ENCODE assay signal across 23 cellular contexts in the genomic region with DNA sequence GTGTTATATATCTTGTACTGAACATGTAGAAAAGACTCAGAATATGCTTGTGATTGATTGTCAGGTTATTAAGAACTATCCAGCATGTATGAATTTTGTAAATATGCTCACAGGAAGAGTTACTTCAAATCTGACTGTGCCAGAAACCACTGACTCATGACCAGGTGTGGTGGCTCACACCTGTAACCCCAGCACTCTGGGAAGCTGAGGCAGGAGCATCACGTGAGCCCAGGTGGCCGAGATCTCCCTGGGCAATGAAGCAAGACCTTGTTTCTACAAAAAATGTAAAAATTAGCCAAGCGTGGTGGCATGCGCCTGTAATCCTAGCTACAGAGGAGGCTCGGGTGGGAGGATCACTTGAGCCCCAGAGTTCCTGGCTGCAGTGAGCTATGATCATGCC.
"Had no signal": no experiment of that assay in that cellular context is flagged by ENCODE, and none has a peak within 500 bp of the region (broad histone marks: within the 10 kb centered on the region; RNA-seq: fewer than 3 reads in every experiment).

No MANE protein-coding gene starts in this region.

- H3K4me1 Mint-ChIP-seq: activated CD4-positive, alpha-beta memory T cell treated with anti-CD3 and anti-CD28 coated beads, Interleukin-2, amount 10 ng/mL, durations not matched to agents 7 days and 5 days had no signal

- H3K27me3 ChIP-seq: body of pancreas, ovary, tibial nerve, vagina had no signal

- DNase-seq: activated CD4-positive, alpha-beta memory T cell treated with anti-CD3 and anti-CD28 coated beads, Interleukin-2, amount 10 ng/mL, durations not matched to agents 7 days and 5 days; activated CD4-positive, alpha-beta T cell treated with anti-CD3 and anti-CD28 coated beads for 4 hours; activated CD8-positive, alpha-beta memory T cell treated with anti-CD3 and anti-CD28 coated beads, Interleukin-2, amount 10 ng/mL, durations not matched to agents 7 days and 5 days; activated naive CD8-positive, alpha-beta T cell treated with anti-CD3 and anti-CD28 coated beads for 36 hours; amniotic stem cell; body of pancreas; central memory CD4-positive, alpha-beta T cell; endodermal cell; head of caudate nucleus; kidney; left ventricle myocardium inferior; naive thymus-derived CD8-positive, alpha-beta T cell; ovary; psoas muscle; right cardiac atrium; stimulated activated CD4-positive, alpha-beta T cell treated with anti-CD3 and anti-CD28 coated beads, Interleukin-2, amount 100 ng/mL, for 24 hours; stimulated activated naive CD8-positive, alpha-beta T cell treated with anti-CD3 and anti-CD28 coated beads, Interleukin-15, Interleukin-2, amounts not matched to agents 100 U/mL and 50 U/mL, for 24 hours; substantia nigra had no signal

- H3K27ac Mint-ChIP-seq: activated CD4-positive, alpha-beta memory T cell treated with anti-CD3 and anti-CD28 coated beads, Interleukin-2, amount 10 ng/mL, durations not matched to agents 7 days and 5 days; activated CD8-positive, alpha-beta memory T cell treated with anti-CD3 and anti-CD28 coated beads, Interleukin-2, amount 10 ng/mL, durations not matched to agents 7 days and 5 days; endodermal cell had no signal

- ATAC-seq: activated CD8-positive, alpha-beta memory T cell treated with anti-CD3 and anti-CD28 coated beads, Interleukin-2, amount 10 ng/mL, durations not matched to agents 7 days and 5 days; body of pancreas; naive thymus-derived CD8-positive, alpha-beta T cell; psoas muscle; right cardiac atrium; stimulated activated naive CD8-positive, alpha-beta T cell treated with anti-CD3 and anti-CD28 coated beads, Interleukin-15, Interleukin-2, amounts not matched to agents 100 U/mL and 50 U/mL, for 24 hours; WTC11 had no signal

- H3K4me1 ChIP-seq: body of pancreas, tibial nerve, vagina had no signal

- H3K36me3 Mint-ChIP-seq: WTC11 had no signal

- H3K9me3 Mint-ChIP-seq: activated CD4-positive, alpha-beta memory T cell treated with anti-CD3 and anti-CD28 coated beads, Interleukin-2, amount 10 ng/mL, durations not matched to agents 7 days and 5 days; activated naive CD8-positive, alpha-beta T cell treated with anti-CD3 and anti-CD28 coated beads for 36 hours; endodermal cell; naive thymus-derived CD8-positive, alpha-beta T cell; WTC11 had no signal

- FAIRE-seq: colon, frontal cortex, kidney had no signal

- H3K36me3 ChIP-seq: left ventricle myocardium inferior, ovary, tibial nerve, vagina had no signal

- H3K27me3 Mint-ChIP-seq: activated CD4-positive, alpha-beta memory T cell treated with anti-CD3 and anti-CD28 coated beads, Interleukin-2, amount 10 ng/mL, durations not matched to agents 7 days and 5 days; activated CD8-positive, alpha-beta memory T cell treated with anti-CD3 and anti-CD28 coated beads, Interleukin-2, amount 10 ng/mL, durations not matched to agents 7 days and 5 days; activated naive CD8-positive, alpha-beta T cell treated with anti-CD3 and anti-CD28 coated beads for 36 hours; naive thymus-derived CD8-positive, alpha-beta T cell had no signal

- H3K27ac ChIP-seq: body of pancreas, left ventricle myocardium inferior, ovary, psoas muscle, tibial nerve, vagina had no signal

- H3K4me3 ChIP-seq: body of pancreas, left ventricle myocardium inferior, ovary, psoas muscle, tibial nerve, vagina had no signal

- H3K9me3 ChIP-seq: body of pancreas, left ventricle myocardium inferior, ovary, psoas muscle, tibial nerve, vagina had no signal

- H3K4me3 Mint-ChIP-seq: activated CD4-positive, alpha-beta memory T cell treated with anti-CD3 and anti-CD28 coated beads, Interleukin-2, amount 10 ng/mL, durations not matched to agents 7 days and 5 days; activated CD8-positive, alpha-beta memory T cell treated with anti-CD3 and anti-CD28 coated beads, Interleukin-2, amount 10 ng/mL, durations not matched to agents 7 days and 5 days; activated naive CD8-positive, alpha-beta T cell treated with anti-CD3 and anti-CD28 coated beads for 36 hours; endodermal cell; naive thymus-derived CD8-positive, alpha-beta T cell; WTC11 had no signal
